ENCODE assay signal across 32 cellular contexts in genomic region chr4:14646831-14647230, GRCh38.
DNase-seq lines count a peak whose midpoint lies in the region; ATAC-seq, FAIRE-seq and TF ChIP-seq lines count a peak whose summit lies in the region.
"Had no signal": no experiment of that assay in that cellular context is flagged by ENCODE, and none has a peak within 500 bp of the region (broad histone marks: within the 10 kb centered on the region; RNA-seq: fewer than 3 reads in every experiment).

No MANE protein-coding gene starts in this region.

- H3K4me1 ChIP-seq in PC-3 (ENCODE audit: insufficient read depth, low read length) (peaks cover 9% of the 10 kb centered on the region), neural progenitor cell (no peaks in the 10 kb centered on the region)
- H3K4me1 ChIP-seq: heart right ventricle, sigmoid colon, thyroid gland, vagina had no signal

- H2AFZ ChIP-seq in PC-3 (ENCODE audit: low read length) (no peak overlapping the region), neural progenitor cell (replicated peaks) (no peak overlapping the region)

- H3K27ac ChIP-seq in PC-3 (ENCODE audit: low read length) (no peak overlapping the region), neural progenitor cell (no peak overlapping the region)
- H3K27ac ChIP-seq: heart right ventricle, sigmoid colon, thyroid gland, vagina had no signal

- no peaks in the 10 kb centered on the region for H3K4me1 Mint-ChIP-seq in neural progenitor cell
- H3K4me1 Mint-ChIP-seq: CD14-positive monocyte; central memory CD8-positive, alpha-beta T cell; mesothelial cell of epicardium had no signal

- H3K27me3 Mint-ChIP-seq in neural progenitor cell (ENCODE audit: insufficient read depth, low read depth), result peaks cover 2% of the 10 kb centered on the region
- H3K27me3 Mint-ChIP-seq: central memory CD8-positive, alpha-beta T cell; dendritic cell treated with granulocyte-macrophage colony-stimulating factor and Interleukin-4, amounts not matched to agents 40 ng/mL and 50 ng/mL, for 4 days; progenitor cell of endocrine pancreas had no signal

- no TSS peak for BruUV-seq in PC-3 (replicated peaks; lab: Mats Ljungman, UMichigan)

- DNase-seq in HCEC 1CT (peak; percentile 16), PC-3 (peak; percentile 31), choroid plexus epithelial cell (ENCODE audit: low read depth) (peak; percentile 16), urothelium cell line (ENCODE audit: low spot score) (peak; percentile 5), NCI-H510A (lab: John Stamatoyannopoulos, UW) (no peak), neural progenitor cell (ENCODE audit: low spot score) (no peak), mesenteric fat pad (ENCODE audit: low spot score) (no peak)
- DNase-seq: activated CD4-positive, alpha-beta T cell treated with anti-CD3 and anti-CD28 coated beads, Interleukin-2, amount 50 U/mL, for 1 hour; activated CD4-positive, CD25-positive, alpha-beta regulatory T cell; activated effector memory CD4-positive, alpha-beta T cell treated with anti-CD3 and anti-CD28 coated beads, Interleukin-2, amount 50 U/mL, for 16 hours; activated T-cell treated with anti-CD3 and anti-CD28 coated beads, Interleukin-2, amount 50 U/mL, for 1 hour; aorta; DMS79 treated with DMSO at 0.1 percent for 48 hours; foreskin melanocyte; GOT3; heart right ventricle; kidney; NCI-H1105 treated with DMSO at 0.1 percent for 48 hours; NCI-H187 treated with DMSO at 0.1 percent for 48 hours; NCI-H524 treated with DMSO at 0.1 percent for 48 hours; sigmoid colon; stimulated activated CD4-positive, alpha-beta T cell treated with anti-CD3 and anti-CD28 coated beads, Interleukin-4, amount 100 ng/mL, for 24 hours; thyroid gland had no signal

- TF ChIP-seq CTCF in PC-3 (conservative IDR thresholded peaks at IDR 0.05; ENCODE audit: low read depth, low read length) (no peak), choroid plexus epithelial cell (conservative IDR thresholded peaks at IDR 0.05; ENCODE audit: low read depth, low read length) (no peak), neural progenitor cell (IDR thresholded peaks at IDR 0.05) (no peak)

- H3F3A ChIP-seq in PC-3 (ENCODE audit: low read length, unreplicated experiment) (no peaks in the 10 kb centered on the region), neural progenitor cell (ENCODE audit: low read depth) (no peaks in the 10 kb centered on the region)

- no peak overlapping the region for H3K4me3 Mint-ChIP-seq in neural progenitor cell
- H3K4me3 Mint-ChIP-seq: activated naive CD8-positive, alpha-beta T cell; CD14-positive monocyte; central memory CD8-positive, alpha-beta T cell; dendritic cell treated with granulocyte-macrophage colony-stimulating factor and Interleukin-4, amounts not matched to agents 40 ng/mL and 50 ng/mL, for 4 days; mesothelial cell of epicardium had no signal

- no peak overlapping the region for H3K4me2 ChIP-seq in PC-3 (ENCODE audit: low read length)
- no peak overlapping the region for H3K4me2 ChIP-seq in neural progenitor cell

- H4K20me1 ChIP-seq in PC-3 (ENCODE audit: low read length) (no peaks in the 10 kb centered on the region), neural progenitor cell (ENCODE audit: low read depth) (no peaks in the 10 kb centered on the region)

- no peaks in the 10 kb centered on the region for H3K9me3 Mint-ChIP-seq in neural progenitor cell

- no peaks in the 10 kb centered on the region for H3K36me3 Mint-ChIP-seq in neural progenitor cell
- H3K36me3 Mint-ChIP-seq: activated naive CD8-positive, alpha-beta T cell; CD14-positive monocyte; mesothelial cell of epicardium had no signal

- H3K9ac ChIP-seq in PC-3 (ENCODE audit: low read length) (no peak overlapping the region), neural progenitor cell (no peak overlapping the region)

- H3K79me2 ChIP-seq in PC-3 (ENCODE audit: low read length) (no peaks in the 10 kb centered on the region), neural progenitor cell (ENCODE audit: low read depth) (no peaks in the 10 kb centered on the region)

- POLR2A ChIA-PET in PC-3 (lab: Charles Lee; ENCODE audit: unreplicated experiment), result no interaction called here

- ATAC-seq in PC-3, result no peak
- ATAC-seq: heart right ventricle had no signal

- CTCF ChIA-PET in PC-3 (lab: Charles Lee), result no interaction called here

- FAIRE-seq in urothelium cell line (lab: Jason Lieb, UNC), result no peak
- FAIRE-seq: HTR-8/SVneo, kidney had no signal

- H3K9me3 ChIP-seq in PC-3 (ENCODE audit: low read length), result no peaks in the 10 kb centered on the region
- no peaks in the 10 kb centered on the region for H3K9me3 ChIP-seq in neural progenitor cell (ENCODE audit: low read depth)
- H3K9me3 ChIP-seq: heart right ventricle, sigmoid colon, thyroid gland, vagina had no signal

- H3K4me3 ChIP-seq in PC-3 (ENCODE audit: low read length) (no peak overlapping the region), choroid plexus epithelial cell (ENCODE audit: low read depth, low read length) (no peak overlapping the region), neural progenitor cell (no peak overlapping the region)
- H3K4me3 ChIP-seq: heart right ventricle, sigmoid colon, SK-N-MC, thyroid gland, vagina had no signal

- H3K27me3 ChIP-seq in PC-3 (ENCODE audit: low read length), result no peaks in the 10 kb centered on the region
- H3K27me3 ChIP-seq in neural progenitor cell, result no peaks in the 10 kb centered on the region
- H3K27me3 ChIP-seq: heart right ventricle, sigmoid colon, thyroid gland, vagina had no signal

- intact Hi-C loops in PC-3 (cut with micrococcal nuclease), result no loop called here

- no peaks in the 10 kb centered on the region for H3K9me2 ChIP-seq in PC-3 (replicated peaks; ENCODE audit: low read length)

- H3K27ac Mint-ChIP-seq in neural progenitor cell, result no peak overlapping the region
- H3K27ac Mint-ChIP-seq: activated naive CD8-positive, alpha-beta T cell; CD14-positive monocyte; dendritic cell treated with granulocyte-macrophage colony-stimulating factor and Interleukin-4, amounts not matched to agents 40 ng/mL and 50 ng/mL, for 4 days; mesothelial cell of epicardium; progenitor cell of endocrine pancreas had no signal

- H3K36me3 ChIP-seq in PC-3 (ENCODE audit: low read depth, low read length) (no peaks in the 10 kb centered on the region), neural progenitor cell (no peaks in the 10 kb centered on the region)
- H3K36me3 ChIP-seq: heart right ventricle, sigmoid colon, thyroid gland, vagina had no signal

Comparison
In these comparisons a context has a peak if more than half of its experiments do, and no peak if none do; other contexts are left out.
1. DNase-seq: peak in HCEC 1CT (single experiment), PC-3 (single experiment), choroid plexus epithelial cell (single experiment) and urothelium cell line (single experiment); none in NCI-H510A (single experiment), neural progenitor cell (single experiment) and mesenteric fat pad (single experiment).